ENCODE assay signal across 10 cellular contexts in the genomic region with DNA sequence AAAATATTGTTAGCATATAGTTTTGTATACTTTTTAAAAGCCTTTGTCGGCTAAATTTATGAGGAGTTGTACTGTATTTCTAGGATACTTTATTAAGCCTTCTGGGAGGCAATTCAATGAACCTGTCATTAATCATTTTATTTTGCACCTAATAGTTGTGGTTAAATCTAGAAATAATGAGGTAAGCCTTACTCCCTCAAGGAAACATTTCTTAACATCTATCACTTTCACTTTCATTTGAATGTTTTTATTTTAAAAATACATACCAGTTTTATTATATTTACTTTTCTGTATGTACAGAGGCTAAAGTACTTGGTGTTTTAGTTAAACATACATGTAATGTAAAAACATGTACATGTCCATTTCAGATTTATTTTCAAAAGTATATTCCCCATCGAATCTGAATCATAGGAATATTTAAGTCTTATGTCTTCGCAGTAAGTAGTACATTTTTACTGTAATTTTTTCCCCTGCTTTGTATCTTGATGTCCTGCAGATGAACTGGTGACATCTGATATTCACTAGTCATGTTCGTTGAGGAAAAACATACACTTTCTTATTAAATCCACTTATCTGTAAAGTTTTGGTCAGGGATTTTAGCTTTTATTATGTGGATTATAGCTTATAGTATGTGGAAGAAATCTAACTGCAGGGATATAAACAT.
A peak's percentile ranks its signal among the peaks of the same experiment; 100 is the strongest.
DNase-seq lines count a peak whose midpoint lies in the region; TF ChIP-seq lines count a peak whose summit lies in the region.
"Had no signal": no experiment of that assay in that cellular context is flagged by ENCODE, and none has a peak within 500 bp of the region (broad histone marks: within the 10 kb centered on the region; RNA-seq: fewer than 3 reads in every experiment).

No MANE protein-coding gene starts in this region.

- H3K4me1 Mint-ChIP-seq in activated CD4-positive, alpha-beta T cell treated with anti-CD3 and anti-CD28 coated beads, Interleukin-2, amount 10 ng/mL, durations not matched to agents 7 days and 5 days: peaks cover 17% of the 10 kb centered on the region

- no peak for TF ChIP-seq CTCF in VCaP (conservative IDR thresholded peaks at IDR 0.05)
- TF ChIP-seq CTCF in spleen (IDR thresholded peaks at IDR 0.05 in 8 of 11, conservative IDR thresholded peaks at IDR 0.05 in 3 of 11): no peak

- H3K27me3 Mint-ChIP-seq in activated CD4-positive, alpha-beta T cell treated with anti-CD3 and anti-CD28 coated beads, Interleukin-2, amount 10 ng/mL, durations not matched to agents 7 days and 5 days: no peaks in the 10 kb centered on the region
- H3K27me3 Mint-ChIP-seq: brain had no signal

- H3K4me3 ChIP-seq in spleen: peak overlapping the region in 2 of 8 donors; percentile 8 to 41

- CTCF ChIA-PET in activated CD4-positive, alpha-beta T cell treated with anti-CD3 and anti-CD28 coated beads, Interleukin-2, amount 10 ng/mL, durations not matched to agents 7 days and 5 days (lab: Charles Lee): no interaction called here

- POLR2A ChIA-PET in activated CD4-positive, alpha-beta T cell treated with anti-CD3 and anti-CD28 coated beads, Interleukin-2, amount 10 ng/mL, durations not matched to agents 7 days and 5 days (lab: Charles Lee): no interaction called here

- H3K27ac ChIP-seq in VCaP (peak overlapping the region; percentile 13; the same call in 1 of the 2 replicates), spleen (peak overlapping the region in 7 of 8 donors; percentile 2 to 55 (median 37))

- peaks cover 0 to 6% (median 0%) of the 10 kb centered on the region in 8 donors for H3K9me3 ChIP-seq in spleen

- peak overlapping the region; percentile 43 for H3K4me3 Mint-ChIP-seq in activated CD4-positive, alpha-beta T cell treated with anti-CD3 and anti-CD28 coated beads, Interleukin-2, amount 10 ng/mL, durations not matched to agents 7 days and 5 days

- peak overlapping the region; percentile 67 for H3K27ac Mint-ChIP-seq in activated CD4-positive, alpha-beta T cell treated with anti-CD3 and anti-CD28 coated beads, Interleukin-2, amount 10 ng/mL, durations not matched to agents 7 days and 5 days

- WGBS in spleen, 5 donors: 31 to 50% (median 38%) methylated on average over 4 of the region's 4 CpGs

- H3K36me3 ChIP-seq in spleen: peaks cover 0 to 9% (median 0%) of the 10 kb centered on the region in 6 donors

- no peaks in the 10 kb centered on the region for H3K36me3 Mint-ChIP-seq in activated CD4-positive, alpha-beta T cell treated with anti-CD3 and anti-CD28 coated beads, Interleukin-2, amount 10 ng/mL, durations not matched to agents 7 days and 5 days (ENCODE audit: low read depth)

- H3K4me1 ChIP-seq in spleen: peaks cover 0 to 21% (median 2%) of the 10 kb centered on the region in 6 donors

- TF ChIP-seq POLR2A in spleen (IDR thresholded peaks at IDR 0.05): no peak

- DNase-seq in activated CD4-positive, alpha-beta T cell treated with anti-CD3 and anti-CD28 coated beads, Interleukin-2, amount 10 ng/mL, durations not matched to agents 7 days and 5 days: no peak
- no peak for DNase-seq in activated CD4-positive, alpha-beta T cell treated with anti-CD3 and anti-CD28 coated beads for 48 hours
- peak; percentile 57 for DNase-seq in iris pigment epithelial cell (ENCODE audit: low read depth)
- DNase-seq in spleen: no peak
- DNase-seq in NCI-H1092 treated with DMSO at 0.1 percent for 48 hours (lab: John Stamatoyannopoulos, UW): no peak
- no peak for DNase-seq in NK-92 treated with Interleukin-12 subunit alpha and Interleukin-12 subunit beta, amount 100 ng/mL, for 24 hours (lab: John Stamatoyannopoulos, UW)
- no peak for DNase-seq in NCI-H446 (lab: John Stamatoyannopoulos, UW)
- DNase-seq: MV-4-11 had no signal

- no peaks in the 10 kb centered on the region for H3K9me3 Mint-ChIP-seq in activated CD4-positive, alpha-beta T cell treated with anti-CD3 and anti-CD28 coated beads, Interleukin-2, amount 10 ng/mL, durations not matched to agents 7 days and 5 days

- intact Hi-C loops in spleen (cut with DNase I; ENCODE audit: low total_unique reads): no loop called here

- H3K27me3 ChIP-seq in spleen (replicated peaks in 1 of 7): no peaks in the 10 kb centered on the region
